8 cellular contexts compared by ENCODE assay signal in genomic region chr7:72879079-72879736, GRCh38. TPM values are rescaled to one million over a fixed set of nuclear protein-coding genes. Genes with fewer than 3 reads are reported as not detected.
DNase-seq lines count a peak whose midpoint lies in the region; ATAC-seq and TF ChIP-seq lines count a peak whose summit lies in the region.
"Not testable (repeated sequence)": the region's sequence is repeated elsewhere in the genome, so short reads cannot be mapped to it uniquely, and the experiment has no call there.

No MANE protein-coding gene starts in this region.

- ATAC-seq in HCT116, result peak; percentile 100
- ATAC-seq in stimulated activated naive CD8-positive, alpha-beta T cell treated with anti-CD3 and anti-CD28 coated beads, Interleukin-15, amount 100 ng/mL, for 72 hours, result peak; percentile 100

- H3K27me3 ChIP-seq in HCT116 (ENCODE audit: insufficient read depth, low read length); MG63; SJCRH30; neural progenitor cell: not testable (repeated sequence)

- H3K9ac ChIP-seq in HCT116 (ENCODE audit: low read length) (peak overlapping the region; percentile 74), neural progenitor cell (peak overlapping the region; percentile 70)

- RAD21 ChIA-PET in HCT116 (lab: Charles Lee; ENCODE audit: low non-redundant PET in 1 of 2, low total read pairs in 2 of 2, uncharacterized antibody in 2 of 2, unreplicated experiment in 2 of 2), result not testable (repeated sequence)

- intact Hi-C loops in HCT116 (cut with micrococcal nuclease), result loop anchor here (2.0 kb wide), 1 partner anchor 50 kb away; the partner anchor contains the start of gene TYW1B

- H3K27me3 Mint-ChIP-seq in neural progenitor cell (ENCODE audit: insufficient read depth, low read depth); stimulated activated naive CD8-positive, alpha-beta T cell treated with anti-CD3 and anti-CD28 coated beads, Interleukin-15, amount 100 ng/mL, for 72 hours: not testable (repeated sequence)

- not testable (repeated sequence) for TF ChIP-seq CTCF in HCT116 (IDR thresholded peaks at IDR 0.05 in 2 of 3, conservative IDR thresholded peaks at IDR 0.05 in 1 of 3; ENCODE audit: borderline replicate concordance in 1 of 3, insufficient read depth in 1 of 3, low read depth in 2 of 3, low read length in 2 of 3)
- peak; percentile 20 for TF ChIP-seq CTCF in neural progenitor cell (IDR thresholded peaks at IDR 0.05)

- H2AFZ ChIP-seq in HCT116 (ENCODE audit: low read depth, low read length, poor library complexity, severe bottlenecking), result not testable (repeated sequence)
- H2AFZ ChIP-seq in neural progenitor cell (replicated peaks), result peak overlapping the region; percentile 64

- H3K4me1 ChIP-seq in HCT116 (ENCODE audit: control insufficient read depth in 1 of 2, insufficient read depth in 2 of 2, low read length in 2 of 2); SJCRH30; neural progenitor cell: not testable (repeated sequence)

- TF ChIP-seq RAD21 in HCT116 (IDR thresholded peaks at IDR 0.05; ENCODE audit: low read depth), result not testable (repeated sequence)

- H3K4me1 Mint-ChIP-seq in neural progenitor cell, result not testable (repeated sequence)
- peaks cover 13% of the 10 kb centered on the region for H3K4me1 Mint-ChIP-seq in stimulated activated naive CD8-positive, alpha-beta T cell treated with anti-CD3 and anti-CD28 coated beads, Interleukin-15, amount 100 ng/mL, for 72 hours

- peak overlapping the region; percentile 69 for H3K27ac ChIP-seq in HCT116 (ENCODE audit: low read depth, low read length)
- peak overlapping the region; percentile 59 for H3K27ac ChIP-seq in SJCRH30
- peak overlapping the region; percentile 16 for H3K27ac ChIP-seq in neural progenitor cell

- not testable (repeated sequence) for H3K9me2 ChIP-seq in HCT116 (ENCODE audit: insufficient read depth)

- H4K20me1 ChIP-seq in HCT116 (ENCODE audit: insufficient read depth); neural progenitor cell (ENCODE audit: low read depth): not testable (repeated sequence)

- H3K27ac Mint-ChIP-seq in neural progenitor cell, result peak overlapping the region; percentile 76
- H3K27ac Mint-ChIP-seq in stimulated activated naive CD8-positive, alpha-beta T cell treated with anti-CD3 and anti-CD28 coated beads, Interleukin-15, amount 100 ng/mL, for 72 hours, result peak overlapping the region; percentile 76 to 97

- H3K9me3 Mint-ChIP-seq in neural progenitor cell; stimulated activated naive CD8-positive, alpha-beta T cell treated with anti-CD3 and anti-CD28 coated beads, Interleukin-15, amount 100 ng/mL, for 72 hours: not testable (repeated sequence)

- BruUV-seq in HCT116 (replicated peaks; lab: Mats Ljungman, UMichigan), result not testable (repeated sequence)

- not testable (repeated sequence) for H3K36me3 ChIP-seq in HCT116 (ENCODE audit: control insufficient read depth in 1 of 2, insufficient read depth in 2 of 2, low read length in 2 of 2); MG63; SJCRH30; neural progenitor cell

- H3K79me2 ChIP-seq in HCT116 (ENCODE audit: insufficient read depth, low read length), result peaks cover 21% of the 10 kb centered on the region
- H3K79me2 ChIP-seq in neural progenitor cell (ENCODE audit: low read depth), result peaks cover 26% of the 10 kb centered on the region

- H3K4me3 ChIP-seq in HCT116 (replicated peaks in 1 of 2; ENCODE audit: low read depth in 1 of 2, low read length in 2 of 2) (peak overlapping the region; percentile 73 to 76), MG63 (peak overlapping the region; percentile 56), SJCRH30 (peak overlapping the region; percentile 100), neural progenitor cell (peak overlapping the region; percentile 66)

- peak overlapping the region; percentile 98 for H3K4me3 Mint-ChIP-seq in neural progenitor cell
- peak overlapping the region; percentile 82 to 95 for H3K4me3 Mint-ChIP-seq in stimulated activated naive CD8-positive, alpha-beta T cell treated with anti-CD3 and anti-CD28 coated beads, Interleukin-15, amount 100 ng/mL, for 72 hours

- CTCF ChIA-PET in HCT116 (lab: Charles Lee), result not testable (repeated sequence)

- not testable (repeated sequence) for H3K9me3 ChIP-seq in HCT116 (ENCODE audit: control insufficient read depth in 1 of 2, insufficient read depth in 1 of 2, low read depth in 1 of 2, low read length in 2 of 2); MG63; SJCRH30 (replicated peaks); neural progenitor cell (ENCODE audit: low read depth)

- DNase-seq in GM03348 (ENCODE audit: low spot score), result peak; percentile 86
- DNase-seq in HCT116 (ENCODE audit: low read depth, low spot score), result peak; percentile 60
- peak; percentile 86 for DNase-seq in MG63
- peak; percentile 91 to 92 for DNase-seq in SJCRH30
- peak; percentile 27 to 58 (median 36) for DNase-seq in activated naive CD4-positive, alpha-beta T cell (lab: John Stamatoyannopoulos, UW)
- DNase-seq in foreskin melanocyte, result peak; percentile 71
- peak; percentile 81 for DNase-seq in neural progenitor cell (ENCODE audit: low spot score)
- DNase-seq in stimulated activated naive CD8-positive, alpha-beta T cell treated with anti-CD3 and anti-CD28 coated beads, Interleukin-15, amount 100 ng/mL, for 72 hours, result peak; percentile 73 to 81

- TF ChIP-seq POLR2A in HCT116 (IDR thresholded peaks at IDR 0.05; ENCODE audit: borderline replicate concordance, extremely low read depth, insufficient read depth, insufficient read length), result peak; percentile 41

- H3F3A ChIP-seq in neural progenitor cell (ENCODE audit: low read depth), result not testable (repeated sequence)

- peak overlapping the region; percentile 79 for H3K4me2 ChIP-seq in HCT116 (ENCODE audit: low read length)
- H3K4me2 ChIP-seq in neural progenitor cell, result peak overlapping the region; percentile 81

- H3K36me3 Mint-ChIP-seq in neural progenitor cell, result not testable (repeated sequence)

- POLR2A ChIA-PET in HCT116 (lab: Charles Lee), result not testable (repeated sequence)

TF ChIP-seq in HCT116, 20 proteins besides CTCF, POLR2A, EP300 and RAD21:
- TF ChIP-seq ZFX (IDR thresholded peaks at IDR 0.05), result peak; percentile 59
- peak; percentile 50 for TF ChIP-seq EGR1 (IDR thresholded peaks at IDR 0.05; ENCODE audit: low read depth)
- peak; percentile 26; the same call in 1 of the 2 replicates for TF ChIP-seq ELF1 (IDR thresholded peaks at IDR 0.05; ENCODE audit: borderline replicate concordance, low read depth)
- peak; percentile 77; the same call in 1 of the 2 replicates for TF ChIP-seq SIN3A (IDR thresholded peaks at IDR 0.05; ENCODE audit: low read depth)
- TF ChIP-seq MAX (IDR thresholded peaks at IDR 0.05), result peak; percentile 65; the same call in 1 of the 2 replicates
- peak; percentile 75 for TF ChIP-seq POLR2AphosphoS5 (IDR thresholded peaks at IDR 0.05; ENCODE audit: low read depth, low read length)

RNA-seq across cellular contexts. Expression of gene POM121, which starts 45.7 kb away (rescaled TPM):
- total RNA-seq in HCT116 (2021; ENCODE audit: unreplicated experiment) (53.3 TPM), neural progenitor cell (ENCODE audit: low replicate concordance) (5.8 and 10.4 TPM in 2 replicates)
- 31.3 and 34.9 TPM in 2 replicates for polyA plus RNA-seq in HCT116 (2012)
- total RNA-seq in MG63 (2014; rRNA removed; shearing (Covaris generic); ENCODE audit: low replicate concordance), result 1.2 and 1.8 TPM in 2 replicates
- total RNA-seq in SJCRH30 (2014; rRNA removed; shearing (Covaris generic)), result 19.0 and 19.3 TPM in 2 replicates

RNA-seq across cellular contexts. Expression of gene TYW1B, which starts 51.2 kb away (rescaled TPM):
- total RNA-seq in HCT116 (2021; ENCODE audit: unreplicated experiment) (2.4 TPM), neural progenitor cell (ENCODE audit: low replicate concordance) (3.6 and 4.4 TPM in 2 replicates)
- 0.90 and 0.97 TPM in 2 replicates for polyA plus RNA-seq in HCT116 (2012)
- total RNA-seq in MG63 (2014; rRNA removed; shearing (Covaris generic); ENCODE audit: low replicate concordance), result 0.52 and 3.6 TPM in 2 replicates
- 7.2 and 7.6 TPM in 2 replicates for total RNA-seq in SJCRH30 (2014; rRNA removed; shearing (Covaris generic))

Comparison
In these comparisons a context has a peak if more than half of its experiments do, and no peak if none do; other contexts are left out.
1. Peak in every context shown above with its lines: DNase-seq, ATAC-seq, H3K4me3 ChIP-seq and H3K27ac ChIP-seq.
2. DNase-seq: peak in every context shown above with its lines; median percentile 92 in SJCRH30; 86 in GM03348; 86 in MG63; 81 in neural progenitor cell; 77 in stimulated activated naive CD8-positive, alpha-beta T cell treated with anti-CD3 and anti-CD28 coated beads, Interleukin-15, amount 100 ng/mL, for 72 hours; 71 in foreskin melanocyte; 60 in HCT116; 36 in activated naive CD4-positive, alpha-beta T cell.
3. H3K27ac ChIP-seq: peak in every context shown above with its lines; median percentile 69 in HCT116; 59 in SJCRH30; 16 in neural progenitor cell.